ENCODE assay signal across 1 cellular context in the genomic region with DNA sequence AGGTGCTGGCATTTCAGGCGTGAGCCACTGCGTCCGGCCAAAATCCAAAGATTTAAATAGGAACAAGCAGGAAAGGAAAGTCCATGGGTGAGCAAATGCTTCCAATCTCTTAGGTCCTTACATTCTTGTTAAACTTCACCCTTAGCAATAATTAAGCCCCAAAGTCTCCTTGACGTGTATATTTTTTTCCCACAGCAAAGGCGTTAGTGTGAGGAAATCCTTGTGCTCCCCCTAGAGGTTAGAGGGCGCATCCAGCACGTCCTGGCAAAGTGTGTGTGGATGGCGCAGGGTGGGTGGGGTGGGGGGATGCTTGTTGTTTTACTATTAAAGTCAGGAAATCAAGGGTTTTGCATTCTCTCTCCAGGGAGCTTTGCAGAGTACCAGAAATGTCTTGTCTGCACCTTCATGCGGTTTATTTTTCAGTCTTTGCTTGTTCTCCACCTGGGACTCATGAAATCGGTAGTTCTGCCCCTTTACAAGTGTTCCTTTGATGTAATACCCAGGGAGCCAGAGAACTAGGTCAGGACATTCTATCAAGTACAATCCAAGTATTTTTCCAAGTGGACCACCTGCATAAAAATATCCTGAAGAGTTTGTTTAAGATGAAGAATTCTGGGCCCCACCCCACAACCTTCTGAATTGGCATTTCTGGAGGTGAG.
TF ChIP-seq lines count a peak whose summit lies in the region.

No MANE protein-coding gene starts in this region.

TF ChIP-seq in H1, 55 proteins besides CTCF, POLR2A, EP300 and RAD21:
- no peak for TF ChIP-seq HDAC2 (IDR thresholded peaks at IDR 0.05; ENCODE audit: borderline replicate concordance in 1 of 2, low read depth in 2 of 2, low read length in 2 of 2)
- TF ChIP-seq GTF2F1 (IDR thresholded peaks at IDR 0.05; ENCODE audit: borderline replicate concordance, low read depth, low read length): no peak
- no peak for TF ChIP-seq HDAC6 (IDR thresholded peaks at IDR 0.05; ENCODE audit: low read depth, low read length)
- no peak for TF ChIP-seq MAFK (IDR thresholded peaks at IDR 0.05; ENCODE audit: low read depth, low read length)
- TF ChIP-seq KDM4A (IDR thresholded peaks at IDR 0.05; ENCODE audit: low read depth, low read length, severe bottlenecking): no peak
- TF ChIP-seq TAF7 (optimal IDR thresholded peaks at IDR 0.05; ENCODE audit: borderline replicate concordance, low read depth, low read length): no peak
- TF ChIP-seq KDM5A (IDR thresholded peaks at IDR 0.05; ENCODE audit: low read length): no peak
- no peak for TF ChIP-seq SIX5 (IDR thresholded peaks at IDR 0.05; ENCODE audit: low read depth, low read length)
- no peak for TF ChIP-seq BACH1 (IDR thresholded peaks at IDR 0.05; ENCODE audit: low read length)
- no peak for TF ChIP-seq RBBP5 (IDR thresholded peaks at IDR 0.05; ENCODE audit: borderline replicate concordance, low read depth, low read length)
- no peak for TF ChIP-seq CBX8 (IDR thresholded peaks at IDR 0.05; ENCODE audit: borderline replicate concordance, low read depth, low read length)
